11 cellular contexts compared by ENCODE assay signal in genomic region chr5:9390128-9390527, GRCh38.
"Had no signal": no experiment of that assay in that cellular context is flagged by ENCODE, and none has a peak within 500 bp of the region (broad histone marks: within the 10 kb centered on the region; RNA-seq: fewer than 3 reads in every experiment).

No MANE protein-coding gene starts in this region.

- H3K27ac Mint-ChIP-seq: GM23338, HFFc6 had no signal

- ATAC-seq: GM23338, HCT116 had no signal

- H3K27ac ChIP-seq: GM23248 had no signal

- H2AFZ ChIP-seq: GM23248, GM23338 had no signal

- FAIRE-seq: H1, H54 had no signal

- H3K4me2 ChIP-seq: GM23338 had no signal

- H3K4me3 ChIP-seq: GM23248, GM23338, HAP-1 had no signal

- H3K36me3 ChIP-seq: HAP-1 had no signal

- DNase-seq: GM23248, GOT3, H7, H9, HCEC 1CT, HFFc6 had no signal

- H3K9me3 Mint-ChIP-seq: H9, HFFc6 had no signal

- H3K4me3 Mint-ChIP-seq: GM23338, H9, HFFc6 had no signal

- H3K9me3 ChIP-seq: HAP-1 had no signal

- H3K9ac ChIP-seq: GM23248 had no signal

- H3K4me1 ChIP-seq: HAP-1 had no signal
